ENCODE assay signal across 18 cellular contexts in the genomic region with DNA sequence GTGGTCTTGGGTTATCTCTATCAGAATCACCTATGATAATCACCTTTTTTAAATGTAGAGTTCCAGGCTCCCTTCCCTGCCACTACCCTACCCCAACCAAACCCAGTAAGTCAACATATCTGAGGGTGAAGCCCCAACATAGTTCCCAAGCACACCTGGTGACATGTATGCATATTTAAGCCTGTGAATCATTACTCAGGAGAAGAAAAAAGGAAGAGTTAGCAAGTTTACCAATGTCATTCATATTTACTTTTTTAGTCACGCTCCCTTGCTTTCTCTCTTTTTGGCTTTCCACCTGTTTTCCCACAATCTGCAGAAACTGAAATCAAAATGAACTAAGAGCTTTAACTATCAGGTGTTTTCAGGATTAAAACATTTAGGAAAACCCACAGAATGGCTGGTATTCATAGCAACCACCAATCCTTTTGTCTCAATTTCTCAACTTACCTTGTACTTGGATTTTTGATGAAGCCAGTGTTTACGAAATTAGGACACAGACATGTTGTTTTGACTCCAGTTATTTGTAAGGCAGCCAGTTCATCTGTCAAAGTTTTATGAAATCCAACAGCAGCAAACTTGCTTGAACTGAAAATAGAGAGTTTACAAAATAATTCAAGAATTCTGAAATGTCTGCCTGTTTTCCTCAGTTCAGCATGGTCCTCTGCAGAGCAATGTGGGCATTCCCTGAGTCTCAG. TPM values are rescaled to one million over a fixed set of nuclear protein-coding genes. Genes with fewer than 3 reads are reported as not detected.
DNase-seq lines count a peak whose midpoint lies in the region; ATAC-seq and TF ChIP-seq lines count a peak whose summit lies in the region.
"Had no signal": no experiment of that assay in that cellular context is flagged by ENCODE, and none has a peak within 500 bp of the region (broad histone marks: within the 10 kb centered on the region; RNA-seq: fewer than 3 reads in every experiment).

No MANE protein-coding gene starts in this region.

- peaks cover 18% of the 10 kb centered on the region for H3K4me1 Mint-ChIP-seq in MCF 10A (ENCODE audit: insufficient read depth, unreplicated experiment)
- peaks cover 0 to 6% (median 0%) of the 10 kb centered on the region in 7 donors for H3K4me1 Mint-ChIP-seq in naive thymus-derived CD4-positive, alpha-beta T cell

- H3K36me3 Mint-ChIP-seq in MCF 10A (ENCODE audit: insufficient read depth, unreplicated experiment), result no peaks in the 10 kb centered on the region
- H3K36me3 Mint-ChIP-seq in naive thymus-derived CD4-positive, alpha-beta T cell, result peaks cover 6 to 35% (median 14%) of the 10 kb centered on the region in 5 donors

- intact Hi-C loops in MCF 10A (cut with micrococcal nuclease) (loop anchor here (5.0 to 10.0 kb wide), 2 partner anchors 65 to 318 kb away; partner anchors contain the start of gene NUDT9), breast epithelium (cut with DNase I; ENCODE audit: low total_unique reads) (no loop called here), mammary epithelial cell (cut with micrococcal nuclease) (loop anchor here (10.0 kb wide), 1 partner anchor 318 kb away; no protein-coding TSS in a partner anchor), upper lobe of right lung (cut with DNase I) (no loop called here)
- intact Hi-C loops in naive thymus-derived CD4-positive, alpha-beta T cell (cut with micrococcal nuclease), result loop anchor here in 1 of 2 donors (5.0 kb wide), 1 partner anchor 110 kb away; no protein-coding TSS in a partner anchor

- H3K4me3 Mint-ChIP-seq in MCF 10A (ENCODE audit: unreplicated experiment), result no peak overlapping the region
- no peak overlapping the region for H3K4me3 Mint-ChIP-seq in naive thymus-derived CD4-positive, alpha-beta T cell
- H3K4me3 Mint-ChIP-seq: activated CD8-positive, alpha-beta T cell treated with anti-CD3 and anti-CD28 coated beads for 36 hours had no signal

- no peak overlapping the region for H3K9ac ChIP-seq in mammary epithelial cell (ENCODE audit: insufficient read depth, low read length)

- dilution Hi-C loops in mammary epithelial cell (cut with HindIII; ENCODE audit: low sequenced_read_pairs), result no loop called here

- no peak for TF ChIP-seq EP300 in upper lobe of left lung (IDR thresholded peaks at IDR 0.05)

- CTCF ChIA-PET in MCF 10A (lab: Yijun Ruan, JAX) (interaction anchor here (1.9 to 6.6 kb wide), 2 partner anchors 17 to 110 kb away, joined by 7 to 49 read pairs; no protein-coding TSS in a partner anchor), mammary epithelial cell (lab: Charles Lee; ENCODE audit: low non-redundant PET) (no interaction called here)
- CTCF ChIA-PET in naive thymus-derived CD4-positive, alpha-beta T cell (lab: Charles Lee), result interaction anchor here (0.6 kb wide), 1 partner anchor 850 kb away, joined by 3 read pairs; no protein-coding TSS in a partner anchor

- H3K27me3 Mint-ChIP-seq in MCF 10A (ENCODE audit: insufficient read depth, unreplicated experiment), result no peaks in the 10 kb centered on the region
- no peaks in the 10 kb centered on the region for H3K27me3 Mint-ChIP-seq in naive thymus-derived CD4-positive, alpha-beta T cell
- H3K27me3 Mint-ChIP-seq: activated CD8-positive, alpha-beta T cell treated with anti-CD3 and anti-CD28 coated beads for 36 hours had no signal

- H3K9me3 Mint-ChIP-seq in MCF 10A (ENCODE audit: unreplicated experiment), result no peaks in the 10 kb centered on the region
- H3K9me3 Mint-ChIP-seq in naive thymus-derived CD4-positive, alpha-beta T cell, result peaks cover 0 to 4% (median 0%) of the 10 kb centered on the region in 11 donors
- H3K9me3 Mint-ChIP-seq: activated CD8-positive, alpha-beta T cell treated with anti-CD3 and anti-CD28 coated beads for 36 hours had no signal

- H3K4me3 ChIP-seq in breast epithelium (no peak overlapping the region), mammary epithelial cell (replicated peaks in 1 of 3; ENCODE audit: insufficient read depth in 1 of 3, low read depth in 2 of 3, low read length in 3 of 3) (no peak overlapping the region), upper lobe of right lung (no peak overlapping the region), upper lobe of left lung (no peak overlapping the region)
- no peak overlapping the region for H3K4me3 ChIP-seq in naive thymus-derived CD4-positive, alpha-beta T cell (ENCODE audit: low read length)
- H3K4me3 ChIP-seq: left lung, transverse colon had no signal

- TF ChIP-seq CTCF in MCF 10A (IDR thresholded peaks at IDR 0.05; ENCODE audit: unreplicated experiment), result no peak
- TF ChIP-seq CTCF in breast epithelium (IDR thresholded peaks at IDR 0.05), result no peak
- no peak for TF ChIP-seq CTCF in mammary epithelial cell (conservative IDR thresholded peaks at IDR 0.05 in 1 of 2, IDR thresholded peaks at IDR 0.05 in 1 of 2; ENCODE audit: extremely low read depth in 1 of 2, insufficient read depth in 1 of 2, low read depth in 1 of 2, low read length in 2 of 2)
- no peak for TF ChIP-seq CTCF in upper lobe of right lung (IDR thresholded peaks at IDR 0.05)
- TF ChIP-seq CTCF in upper lobe of left lung (IDR thresholded peaks at IDR 0.05), result no peak

- TF ChIP-seq POLR2A in breast epithelium (IDR thresholded peaks at IDR 0.05) (no peak), upper lobe of left lung (IDR thresholded peaks at IDR 0.05) (no peak)

- H3K4me1 ChIP-seq in breast epithelium (no peaks in the 10 kb centered on the region), mammary epithelial cell (ENCODE audit: insufficient read depth, low read length) (peaks cover 7% of the 10 kb centered on the region), upper lobe of right lung (peaks cover 15% of the 10 kb centered on the region), upper lobe of left lung (peaks cover 4 to 15% (median 13%) of the 10 kb centered on the region in 4 donors)
- H3K4me1 ChIP-seq in naive thymus-derived CD4-positive, alpha-beta T cell (ENCODE audit: control insufficient read depth in 2 of 2, insufficient read depth in 2 of 2, low read length in 2 of 2), result no peaks in the 10 kb centered on the region

- no peaks in the 10 kb centered on the region for H3K79me2 ChIP-seq in mammary epithelial cell (ENCODE audit: insufficient read depth, low read length)

- H3K27ac Mint-ChIP-seq in MCF 10A (ENCODE audit: low read depth, unreplicated experiment), result peak overlapping the region; percentile 57
- H3K27ac Mint-ChIP-seq in naive thymus-derived CD4-positive, alpha-beta T cell, result peak overlapping the region in 3 of 9 donors; percentile 30 to 79 (median 76)
- H3K27ac Mint-ChIP-seq: activated CD8-positive, alpha-beta T cell treated with anti-CD3 and anti-CD28 coated beads for 36 hours had no signal

- DNase-seq in MCF 10A (ENCODE audit: unreplicated experiment) (peak; percentile 14), breast epithelium (ENCODE audit: low spot score in 2 of 2) (no peak), mammary epithelial cell (peak; percentile 39), left lobe of liver (ENCODE audit: low spot score) (no peak), upper lobe of right lung (no peak), upper lobe of left lung (no peak), mesenteric fat pad (ENCODE audit: low spot score) (no peak)
- DNase-seq in naive thymus-derived CD4-positive, alpha-beta T cell, result no peak
- DNase-seq: activated CD8-positive, alpha-beta T cell treated with anti-CD3 and anti-CD28 coated beads for 36 hours; amniotic stem cell; DMS79 treated with DMSO at 0.1 percent for 48 hours; effector memory CD4-positive, alpha-beta T cell; left lung; NCI-H1417 treated with DMSO at 0.1 percent for 48 hours; stimulated activated CD4-positive, alpha-beta T cell treated with anti-CD3 and anti-CD28 coated beads, Interleukin-15, amount 100 ng/mL, for 24 hours; stimulated activated naive CD4-positive, alpha-beta T cell; transverse colon had no signal

- H3K27me3 ChIP-seq in breast epithelium (no peaks in the 10 kb centered on the region), mammary epithelial cell (ENCODE audit: insufficient read depth, low read length) (no peaks in the 10 kb centered on the region), upper lobe of right lung (no peaks in the 10 kb centered on the region), upper lobe of left lung (no peaks in the 10 kb centered on the region)
- no peaks in the 10 kb centered on the region for H3K27me3 ChIP-seq in naive thymus-derived CD4-positive, alpha-beta T cell (ENCODE audit: control insufficient read depth in 2 of 2, insufficient read depth in 2 of 2, low read length in 2 of 2)
- H3K27me3 ChIP-seq: left lung, transverse colon had no signal

- H3K9me3 ChIP-seq in breast epithelium, result no peaks in the 10 kb centered on the region
- no peaks in the 10 kb centered on the region for H3K9me3 ChIP-seq in mammary epithelial cell (replicated peaks; ENCODE audit: insufficient read depth, low read length)
- H3K9me3 ChIP-seq in upper lobe of right lung, result no peaks in the 10 kb centered on the region
- H3K9me3 ChIP-seq in upper lobe of left lung, result no peaks in the 10 kb centered on the region
- H3K9me3 ChIP-seq in naive thymus-derived CD4-positive, alpha-beta T cell (ENCODE audit: control insufficient read depth in 2 of 3, low read length in 3 of 3), result no peaks in the 10 kb centered on the region
- H3K9me3 ChIP-seq: left lung, transverse colon had no signal

- H3K36me3 ChIP-seq in breast epithelium (no peaks in the 10 kb centered on the region), mammary epithelial cell (ENCODE audit: insufficient read depth, low read length) (no peaks in the 10 kb centered on the region), upper lobe of right lung (peaks cover 60% of the 10 kb centered on the region), upper lobe of left lung (peaks cover 0 to 67% (median 7%) of the 10 kb centered on the region in 4 donors)
- peaks cover 0 to 26% (median 0%) of the 10 kb centered on the region in 3 experiments for H3K36me3 ChIP-seq in naive thymus-derived CD4-positive, alpha-beta T cell (ENCODE audit: control insufficient read depth in 2 of 3, insufficient read depth in 3 of 3, low read length in 3 of 3)

- POLR2A ChIA-PET in MCF 10A (lab: Yijun Ruan, JAX), result interaction anchor here (1.3 to 1.8 kb wide), 2 partner anchors 16 to 65 kb away, joined by 3 to 7 read pairs; partner anchors contain the start of gene NUDT9
- POLR2A ChIA-PET in naive thymus-derived CD4-positive, alpha-beta T cell (lab: Charles Lee), result interaction anchor here (0.9 to 1.0 kb wide), 2 partner anchors 19 to 34 kb away, joined by 3 read pairs; no protein-coding TSS in a partner anchor

- in situ Hi-C loops in mammary epithelial cell (cut with MboI; ENCODE audit: low sequenced_read_pairs in 2 of 2), result loop anchor here in 1 of 2 donors (25.0 kb wide), 1 partner anchor 480 kb away; the partner anchor contains the start of gene MEPE

- BruUV-seq in MCF 10A (replicated peaks; lab: Mats Ljungman, UMichigan) (no TSS peak), mammary epithelial cell (replicated peaks; lab: Mats Ljungman, UMichigan) (no TSS peak)

- no peak overlapping the region for H2AFZ ChIP-seq in mammary epithelial cell (ENCODE audit: low read depth, low read length)

- no peaks in the 10 kb centered on the region for H4K20me1 ChIP-seq in mammary epithelial cell (ENCODE audit: insufficient read depth, low read length)

- WGBS in mammary epithelial cell (ENCODE audit: low coverage, missing lambda C conversion rate), result 95% methylated on average over 2 of the region's 2 CpGs
- 80 to 91% methylated on average over 2 of the region's 2 CpGs for WGBS in upper lobe of left lung, 2 donors

- H3K4me2 ChIP-seq in mammary epithelial cell (ENCODE audit: insufficient read depth, low read depth, low read length), result no peak overlapping the region

- H3K27ac ChIP-seq in breast epithelium (no peak overlapping the region), mammary epithelial cell (ENCODE audit: insufficient read depth, low read depth, low read length) (no peak overlapping the region), upper lobe of right lung (peak overlapping the region; percentile 13), upper lobe of left lung (no peak overlapping the region)
- no peak overlapping the region for H3K27ac ChIP-seq in naive thymus-derived CD4-positive, alpha-beta T cell (ENCODE audit: low read depth, low read length)
- H3K27ac ChIP-seq: C4-2B, transverse colon had no signal

- ATAC-seq in left lobe of liver (peak; percentile 33), upper lobe of right lung (no peak), upper lobe of left lung (ENCODE audit: low FRiP score in 2 of 2) (no peak)
- no peak for ATAC-seq in naive thymus-derived CD4-positive, alpha-beta T cell
- ATAC-seq: activated CD8-positive, alpha-beta T cell treated with anti-CD3 and anti-CD28 coated beads for 36 hours; left lung had no signal

RNA-seq across cellular contexts. Expression of gene HSD17B11, which starts 34.0 kb away (rescaled TPM):
- total RNA-seq in MCF 10A (2022), result 4.3 and 4.8 TPM in 2 replicates
- total RNA-seq in breast epithelium, result 10 to 100 TPM; 48.7 to 95.7 (median 54.1) TPM
- total RNA-seq in mammary epithelial cell, result 1 to 10 TPM; 3.8 to 4.2 TPM
- 4.4 TPM for polyA plus RNA-seq in mammary epithelial cell
- polyA minus RNA-seq in mammary epithelial cell, result 5.3 TPM
- 135 TPM for total RNA-seq in left lobe of liver
- total RNA-seq in upper lobe of right lung, result 95.6 TPM
- 100 to 1,000 TPM in 3 of 6 donors, 10 to 100 TPM in 3; 24.4 to 166 (median 93.2) TPM for total RNA-seq in upper lobe of left lung
- total RNA-seq in mesenteric fat pad, result 52.7 TPM
- 10 to 100 TPM; 34.3 to 74.4 (median 61.0) TPM for total RNA-seq in naive thymus-derived CD4-positive, alpha-beta T cell
- 10 to 100 TPM; 75.0 to 76.2 TPM for polyA plus RNA-seq in naive thymus-derived CD4-positive, alpha-beta T cell

RNA-seq across cellular contexts. Expression of gene HSD17B13, which starts 34.3 kb away (rescaled TPM):
- not detected in 2 replicates for total RNA-seq in MCF 10A (2022)
- 1 to 10 TPM in 2 of 3 donors, under 1 TPM in 1; 0.59 to 5.1 (median 1.6) TPM for total RNA-seq in breast epithelium
- not detected for total RNA-seq in mammary epithelial cell
- not detected for polyA plus RNA-seq in mammary epithelial cell
- polyA minus RNA-seq in mammary epithelial cell, result not detected
- 77.7 TPM for total RNA-seq in left lobe of liver
- 1.7 TPM for total RNA-seq in upper lobe of right lung
- total RNA-seq in upper lobe of left lung, result 10 to 100 TPM in 1 of 6 donors, 1 to 10 TPM in 2, under 1 TPM in 3; 0.30 to 16.7 (median 1.7) TPM
- total RNA-seq in mesenteric fat pad, result 1.4 TPM
- under 1 TPM; 0.19 to 0.89 (median 0.37) TPM for total RNA-seq in naive thymus-derived CD4-positive, alpha-beta T cell
- under 1 TPM in 1 of 2 donors, not detected in 1; 0.09 TPM for polyA plus RNA-seq in naive thymus-derived CD4-positive, alpha-beta T cell

Comparison
In these comparisons a context has a peak if more than half of its experiments do, and no peak if none do; other contexts are left out.
1. DNase-seq: peak in MCF 10A (single experiment) and mammary epithelial cell (single experiment); none in breast epithelium (0 of 2), left lobe of liver (single experiment), upper lobe of right lung (single experiment), upper lobe of left lung (0 of 2), mesenteric fat pad (single experiment) and naive thymus-derived CD4-positive, alpha-beta T cell (0 of 9).
2. intact Hi-C loops: an anchor here in MCF 10A (5.0 to 10.0 kb wide) and mammary epithelial cell (10.0 kb wide); none called in breast epithelium and upper lobe of right lung.